ENCODE assay signal across 2 cellular contexts in the genomic region with DNA sequence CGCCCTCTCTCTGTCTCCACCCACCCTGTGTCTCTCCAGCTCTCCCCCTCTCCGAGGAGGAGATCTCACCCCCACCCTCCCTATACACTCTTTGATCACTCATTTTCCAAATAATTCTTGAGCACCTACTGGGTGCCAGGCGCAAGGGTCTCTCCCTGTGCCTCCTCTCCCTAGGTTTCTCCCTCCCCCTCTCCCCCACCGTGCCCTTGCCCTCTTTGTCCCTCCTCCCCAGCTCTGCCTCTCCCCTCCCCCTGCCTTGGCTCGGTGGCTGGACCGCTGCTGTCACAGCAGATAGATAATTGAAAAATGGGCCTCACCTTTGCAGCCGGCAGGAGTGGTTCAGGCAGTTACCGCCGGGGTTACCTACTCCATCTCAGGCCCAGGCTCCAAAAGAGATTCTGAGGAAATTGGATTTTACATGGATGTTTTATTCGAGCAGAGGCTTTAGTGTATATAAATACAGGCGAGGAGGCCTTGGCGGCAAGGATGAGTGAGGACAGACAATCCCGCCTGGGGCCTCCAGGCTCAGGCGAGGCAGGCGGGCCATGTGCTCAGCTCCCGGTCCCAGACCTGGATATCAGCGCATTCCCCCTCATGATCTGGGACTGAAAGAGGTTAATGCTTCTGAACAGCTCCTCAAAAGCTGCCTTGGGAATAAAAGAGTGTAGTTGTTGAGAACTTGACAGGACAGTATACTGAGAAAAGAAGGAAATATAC.
TF ChIP-seq lines count a peak whose summit lies in the region.

No MANE protein-coding gene starts in this region.

TF ChIP-seq in endothelial cell of umbilical vein, 7 proteins besides CTCF, POLR2A, EP300 and RAD21 (continued from another document):
- no peak for TF ChIP-seq MAX (IDR thresholded peaks at IDR 0.05; ENCODE audit: insufficient read depth, insufficient read length)
- TF ChIP-seq JUN (IDR thresholded peaks at IDR 0.05; ENCODE audit: borderline replicate concordance, insufficient read depth, insufficient read length, low read depth) = no peak

TF ChIP-seq in neural cell, 6 proteins besides CTCF, POLR2A, EP300 and RAD21 (continued from another document):
- TF ChIP-seq, protein P1, sequence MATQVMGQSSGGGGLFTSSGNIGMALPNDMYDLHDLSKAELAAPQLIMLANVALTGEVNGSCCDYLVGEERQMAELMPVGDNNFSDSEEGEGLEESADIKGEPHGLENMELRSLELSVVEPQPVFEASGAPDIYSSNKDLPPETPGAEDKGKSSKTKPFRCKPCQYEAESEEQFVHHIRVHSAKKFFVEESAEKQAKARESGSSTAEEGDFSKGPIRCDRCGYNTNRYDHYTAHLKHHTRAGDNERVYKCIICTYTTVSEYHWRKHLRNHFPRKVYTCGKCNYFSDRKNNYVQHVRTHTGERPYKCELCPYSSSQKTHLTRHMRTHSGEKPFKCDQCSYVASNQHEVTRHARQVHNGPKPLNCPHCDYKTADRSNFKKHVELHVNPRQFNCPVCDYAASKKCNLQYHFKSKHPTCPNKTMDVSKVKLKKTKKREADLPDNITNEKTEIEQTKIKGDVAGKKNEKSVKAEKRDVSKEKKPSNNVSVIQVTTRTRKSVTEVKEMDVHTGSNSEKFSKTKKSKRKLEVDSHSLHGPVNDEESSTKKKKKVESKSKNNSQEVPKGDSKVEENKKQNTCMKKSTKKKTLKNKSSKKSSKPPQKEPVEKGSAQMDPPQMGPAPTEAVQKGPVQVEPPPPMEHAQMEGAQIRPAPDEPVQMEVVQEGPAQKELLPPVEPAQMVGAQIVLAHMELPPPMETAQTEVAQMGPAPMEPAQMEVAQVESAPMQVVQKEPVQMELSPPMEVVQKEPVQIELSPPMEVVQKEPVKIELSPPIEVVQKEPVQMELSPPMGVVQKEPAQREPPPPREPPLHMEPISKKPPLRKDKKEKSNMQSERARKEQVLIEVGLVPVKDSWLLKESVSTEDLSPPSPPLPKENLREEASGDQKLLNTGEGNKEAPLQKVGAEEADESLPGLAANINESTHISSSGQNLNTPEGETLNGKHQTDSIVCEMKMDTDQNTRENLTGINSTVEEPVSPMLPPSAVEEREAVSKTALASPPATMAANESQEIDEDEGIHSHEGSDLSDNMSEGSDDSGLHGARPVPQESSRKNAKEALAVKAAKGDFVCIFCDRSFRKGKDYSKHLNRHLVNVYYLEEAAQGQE (IDR thresholded peaks at IDR 0.05; ENCODE audit: borderline replicate concordance) = peak; percentile 71
- no peak for TF ChIP-seq TAF1 (IDR thresholded peaks at IDR 0.05; ENCODE audit: low read depth)
